ENCODE assay signal across 30 cellular contexts in the genomic region with DNA sequence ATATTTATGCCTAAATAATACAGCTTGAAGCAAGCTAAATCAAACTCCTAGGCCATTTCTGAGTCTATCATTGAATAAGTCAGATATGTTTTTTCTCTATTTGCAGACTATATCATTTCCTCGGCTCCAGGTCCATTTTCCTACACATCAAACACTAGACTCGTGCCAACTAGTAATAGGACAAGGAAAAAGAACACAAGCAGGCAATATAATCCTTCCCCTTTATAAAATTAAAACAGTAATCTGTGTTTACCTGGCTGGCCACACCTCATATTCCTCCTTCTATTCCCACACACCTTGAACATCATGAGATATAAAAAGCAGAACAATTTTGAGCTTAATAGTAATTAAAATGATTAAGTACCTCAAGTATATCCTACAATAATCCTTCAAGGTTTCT.
"Had no signal": no experiment of that assay in that cellular context is flagged by ENCODE, and none has a peak within 500 bp of the region (broad histone marks: within the 10 kb centered on the region; RNA-seq: fewer than 3 reads in every experiment).

No MANE protein-coding gene starts in this region.

- H3K27me3 Mint-ChIP-seq: naive thymus-derived CD4-positive, alpha-beta T cell had no signal

- H3K36me3 Mint-ChIP-seq: immature natural killer cell; mesothelial cell of epicardium; naive thymus-derived CD4-positive, alpha-beta T cell; natural killer cell treated with Interleukin-12 subunit alpha and Interleukin-12 subunit beta and Interleukin-15 and Interleukin-18, amount 100 ng/mL, for 72 hours; stimulated activated memory B cell treated with anti-CD40 and anti-IgM and Interleukin-4, amounts not matched to agents 10 μg/mL and 1 μg/mL and 100 μg/mL, for 72 hours had no signal

- H3K36me3 ChIP-seq: left ventricle myocardium inferior, pancreas, prostate gland, spleen, stomach, thyroid gland, transverse colon, upper lobe of left lung, vagina had no signal

- H3K4me1 ChIP-seq: left ventricle myocardium inferior, pancreas, prostate gland, spleen, testis, thyroid gland, upper lobe of left lung, vagina had no signal

- H3K4me3 ChIP-seq: left ventricle myocardium inferior, lung, pancreas, prostate gland, skin epidermis, spleen, stomach, testis, thyroid gland, transverse colon, upper lobe of left lung, vagina had no signal

- H3K27ac Mint-ChIP-seq: immature natural killer cell; mesothelial cell of epicardium; naive thymus-derived CD4-positive, alpha-beta T cell; natural killer cell treated with Interleukin-12 subunit alpha and Interleukin-12 subunit beta and Interleukin-15 and Interleukin-18, amount 100 ng/mL, for 72 hours; stimulated activated memory B cell treated with anti-CD40 and anti-IgM and Interleukin-4, amounts not matched to agents 10 μg/mL and 1 μg/mL and 100 μg/mL, for 72 hours had no signal

- FAIRE-seq: islet of Langerhans, kidney, pancreas had no signal

- H3K27me3 ChIP-seq: pancreas, spleen, stomach, testis, thyroid gland, transverse colon, upper lobe of left lung, vagina had no signal

- DNase-seq: hypothalamus; immature natural killer cell; kidney; left ventricle myocardium inferior; mesendoderm; naive thymus-derived CD4-positive, alpha-beta T cell; nucleus accumbens; pancreas; posterior cingulate gyrus; retina; right cardiac atrium; spleen; stimulated activated CD4-positive, alpha-beta T cell treated with anti-CD3 and anti-CD28 coated beads, Interleukin-1b, Interleukin-23, amount 100 ng/mL, for 48 hours; stimulated activated CD4-positive, alpha-beta T cell treated with anti-CD3 and anti-CD28 coated beads, Interleukin-2, amount 100 ng/mL, for 48 hours; stimulated activated CD4-positive, alpha-beta T cell treated with anti-CD3 and anti-CD28 coated beads, Interleukin-4, amount 100 ng/mL, for 4 hours; stimulated activated CD8-positive, alpha-beta memory T cell treated with anti-CD3 and anti-CD28 coated beads, Interleukin-4, amount 100 ng/mL, for 48 hours; stimulated activated naive CD8-positive, alpha-beta T cell treated with anti-CD3 and anti-CD28 coated beads, Interleukin-15, Interleukin-2, amounts not matched to agents 100 U/mL and 50 U/mL, for 24 hours; stomach; testis; thyroid gland; transverse colon; upper lobe of left lung had no signal

- H3K4me1 Mint-ChIP-seq: immature natural killer cell; naive thymus-derived CD4-positive, alpha-beta T cell; stimulated activated memory B cell treated with anti-CD40 and anti-IgM and Interleukin-4, amounts not matched to agents 10 μg/mL and 1 μg/mL and 100 μg/mL, for 72 hours had no signal

- H3K9me3 Mint-ChIP-seq: immature natural killer cell; mesothelial cell of epicardium; natural killer cell treated with Interleukin-12 subunit alpha and Interleukin-12 subunit beta and Interleukin-15 and Interleukin-18, amount 100 ng/mL, for 72 hours; stimulated activated memory B cell treated with anti-CD40 and anti-IgM and Interleukin-4, amounts not matched to agents 10 μg/mL and 1 μg/mL and 100 μg/mL, for 72 hours had no signal

- H3K9me3 ChIP-seq: left ventricle myocardium inferior, pancreas, prostate gland, spleen, stomach, testis, thyroid gland, transverse colon, upper lobe of left lung, vagina had no signal

- H3K27ac ChIP-seq: left ventricle myocardium inferior, pancreas, prostate gland, skin epidermis, spleen, stomach, testis, thyroid gland, transverse colon, upper lobe of left lung, vagina had no signal

- H3K4me3 Mint-ChIP-seq: immature natural killer cell; mesothelial cell of epicardium; naive thymus-derived CD4-positive, alpha-beta T cell; natural killer cell treated with Interleukin-12 subunit alpha and Interleukin-12 subunit beta and Interleukin-15 and Interleukin-18, amount 100 ng/mL, for 72 hours; stimulated activated memory B cell treated with anti-CD40 and anti-IgM and Interleukin-4, amounts not matched to agents 10 μg/mL and 1 μg/mL and 100 μg/mL, for 72 hours had no signal
